In the genomic region with DNA sequence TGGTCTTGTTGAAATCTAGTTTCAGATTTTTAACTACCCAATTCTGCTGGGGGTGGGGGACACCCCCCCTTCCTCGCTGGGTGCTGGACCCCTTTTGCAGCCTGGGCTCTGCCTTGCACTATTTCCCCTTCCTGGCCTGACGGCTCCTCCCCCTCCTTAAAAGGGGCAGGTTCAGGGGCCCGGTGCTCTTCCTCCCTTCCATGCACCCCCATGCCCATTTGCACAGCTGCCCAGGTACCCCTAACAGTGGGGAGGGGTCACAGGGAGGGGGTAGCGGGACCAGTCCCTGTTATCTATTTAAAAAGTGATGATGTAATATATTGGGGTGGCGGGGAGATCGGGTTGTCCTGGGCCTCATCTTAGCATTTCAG, we compare ENCODE assay signal across 7 cellular contexts. TPM values are rescaled to one million over a fixed set of nuclear protein-coding genes. Genes with fewer than 3 reads are reported as not detected.
DNase-seq lines count a peak whose midpoint lies in the region; ATAC-seq and TF ChIP-seq lines count a peak whose summit lies in the region.

No MANE protein-coding gene starts in this region.

- no peak for DNase-seq in HFFc6
- DNase-seq in WERI-Rb-1 = no peak
- DNase-seq in right atrium auricular region (ENCODE audit: low spot score) = no peak
- DNase-seq in AML-193 (lab: John Stamatoyannopoulos, UW) = no peak

- peak overlapping the region in 4 of 5 donors; percentile 58 to 77 (median 66) for H3K9ac ChIP-seq in subcutaneous abdominal adipose tissue (ENCODE audit: low read length in 5 of 5)

- no peak overlapping the region for H3K27ac Mint-ChIP-seq in HFFc6

- H3K4me1 ChIP-seq in right atrium auricular region (peaks cover 0 to 31% of the 10 kb centered on the region in 2 donors), subcutaneous abdominal adipose tissue (ENCODE audit: control insufficient read depth in 5 of 5, insufficient read depth in 5 of 5, low read length in 5 of 5) (peaks cover 0 to 40% (median 32%) of the 10 kb centered on the region in 5 donors)

- H3K36me3 Mint-ChIP-seq in HFFc6 (ENCODE audit: low read depth) = no peaks in the 10 kb centered on the region

- ATAC-seq in HG02840 (IDR thresholded peaks at IDR 0.05; ENCODE audit: low FRiP score, unreplicated experiment) = no peak
- ATAC-seq in GM21447 (IDR thresholded peaks at IDR 0.05; ENCODE audit: unreplicated experiment) = no peak

- TF ChIP-seq CTCF in HFFc6 (IDR thresholded peaks at IDR 0.05) (no peak), WERI-Rb-1 (IDR thresholded peaks at IDR 0.05; ENCODE audit: low read depth, low read length) (no peak), right atrium auricular region (IDR thresholded peaks at IDR 0.05) (no peak)

- no peaks in the 10 kb centered on the region for H3K9me3 ChIP-seq in WERI-Rb-1 (ENCODE audit: severe bottlenecking)
- no peaks in the 10 kb centered on the region for H3K9me3 ChIP-seq in right atrium auricular region
- H3K9me3 ChIP-seq in subcutaneous abdominal adipose tissue (ENCODE audit: control insufficient read depth in 5 of 5, low read length in 5 of 5) = no peaks in the 10 kb centered on the region

- peak overlapping the region; percentile 44 for H3K4me3 ChIP-seq in WERI-Rb-1 (ENCODE audit: low read depth, low read length)
- peak overlapping the region; percentile 23 to 54 for H3K4me3 ChIP-seq in right atrium auricular region
- peak overlapping the region in 4 of 5 donors; percentile 51 to 62 (median 56) for H3K4me3 ChIP-seq in subcutaneous abdominal adipose tissue (ENCODE audit: low read depth in 1 of 5, low read length in 5 of 5)

- H3K27me3 ChIP-seq in WERI-Rb-1 (ENCODE audit: insufficient read depth, low read depth, severe bottlenecking) = no peaks in the 10 kb centered on the region
- H3K27me3 ChIP-seq in right atrium auricular region = no peaks in the 10 kb centered on the region
- H3K27me3 ChIP-seq in subcutaneous abdominal adipose tissue (ENCODE audit: control insufficient read depth in 5 of 5, insufficient read depth in 4 of 5, low read length in 5 of 5) = no peaks in the 10 kb centered on the region

- peaks cover 34% of the 10 kb centered on the region for H3K36me3 ChIP-seq in WERI-Rb-1
- peaks cover 26% of the 10 kb centered on the region for H3K36me3 ChIP-seq in right atrium auricular region
- H3K36me3 ChIP-seq in subcutaneous abdominal adipose tissue (ENCODE audit: control insufficient read depth in 5 of 5, insufficient read depth in 5 of 5, low read length in 5 of 5) = peaks cover 0 to 29% (median 21%) of the 10 kb centered on the region in 5 donors

- peaks cover 32% of the 10 kb centered on the region for H3K4me1 Mint-ChIP-seq in HFFc6 (ENCODE audit: low read depth)

- no peaks in the 10 kb centered on the region for H3K9me3 Mint-ChIP-seq in HFFc6

- H3K27me3 Mint-ChIP-seq in HFFc6 (ENCODE audit: insufficient read depth) = no peaks in the 10 kb centered on the region; the same call in 1 of the 2 replicates

- H3K27ac ChIP-seq in WERI-Rb-1 (peak overlapping the region; percentile 84), right atrium auricular region (peak overlapping the region; percentile 88 to 93), subcutaneous abdominal adipose tissue (ENCODE audit: low read depth, low read length) (peak overlapping the region; percentile 96)

- peak overlapping the region; percentile 42 for H3K4me3 Mint-ChIP-seq in HFFc6

RNA-seq across cellular contexts. Expression of gene ZBTB7B, which starts 15.3 kb away (rescaled TPM):
- total RNA-seq in HFFc6 (2021; fragmentation: NEBNext Ultra II Directional; extraction: Animal tissue kit (Norgen Biotek cat#: 25700)) = 10 to 100 TPM; 31.1 to 37.1 (median 34.1) TPM
- 10 to 100 TPM; 30.3 to 53.4 TPM for total RNA-seq in right atrium auricular region

RNA-seq across cellular contexts. Expression of gene DCST2, which starts 15.7 kb away (rescaled TPM):
- under 1 TPM in 2 of 6 experiments, not detected in 4; 0.08 to 0.14 TPM for total RNA-seq in HFFc6 (2021; fragmentation: NEBNext Ultra II Directional; extraction: Animal tissue kit (Norgen Biotek cat#: 25700))
- not detected for total RNA-seq in right atrium auricular region

RNA-seq across cellular contexts. Expression of gene DCST1, which starts 15.7 kb away (rescaled TPM):
- not detected for total RNA-seq in HFFc6 (2021; fragmentation: NEBNext Ultra II Directional; extraction: Animal tissue kit (Norgen Biotek cat#: 25700))
- not detected for total RNA-seq in right atrium auricular region

RNA-seq across cellular contexts. Expression of gene LENEP, which starts 24.5 kb away (rescaled TPM):
- total RNA-seq in HFFc6 (2021; fragmentation: NEBNext Ultra II Directional; extraction: Animal tissue kit (Norgen Biotek cat#: 25700)) = under 1 TPM in 1 of 6 experiments, not detected in 5; 0.46 TPM
- not detected for total RNA-seq in right atrium auricular region

RNA-seq across cellular contexts. Expression of gene ADAM15, which starts 33.2 kb away (rescaled TPM):
- 10 to 100 TPM; 51.1 to 66.9 (median 63.7) TPM for total RNA-seq in HFFc6 (2021; fragmentation: NEBNext Ultra II Directional; extraction: Animal tissue kit (Norgen Biotek cat#: 25700))
- total RNA-seq in right atrium auricular region = 10 to 100 TPM; 64.6 to 96.7 TPM
